In genomic region chr18:9536354-9537152, GRCh38 we compare ENCODE assay signal across 18 cellular contexts.
A peak's percentile ranks its signal among the peaks of the same experiment; 100 is the strongest.
DNase-seq lines count a peak whose midpoint lies in the region; ATAC-seq and TF ChIP-seq lines count a peak whose summit lies in the region.
"Had no signal": no experiment of that assay in that cellular context is flagged by ENCODE, and none has a peak within 500 bp of the region (broad histone marks: within the 10 kb centered on the region; RNA-seq: fewer than 3 reads in every experiment).

No MANE protein-coding gene starts in this region.

- no peak overlapping the region for H2BK12ac ChIP-seq in mesenchymal stem cell (ENCODE audit: low read length in 2 of 2)

- H3K18ac ChIP-seq in IMR-90 (ENCODE audit: low read depth, low read length), result peak overlapping the region; percentile 36; the same call in 1 of the 2 replicates
- no peak overlapping the region for H3K18ac ChIP-seq in mesenchymal stem cell (ENCODE audit: low read depth in 1 of 2, low read length in 2 of 2)

- WGBS in IMR-90 (ENCODE audit: extremely low coverage in 2 of 2, insufficient read length in 1 of 2), 2 experiments, result 96% methylated on average over 8 of the region's 24 CpGs; no CpG with 5 or more reads in 1 of the 2 experiments
- 96% methylated on average over 15 of the region's 24 CpGs for WGBS in mesenchymal stem cell

- dilution Hi-C loops in IMR-90 (cut with HindIII; ENCODE audit: low sequenced_read_pairs, unreplicated experiment), result no loop called here

- TF ChIP-seq CTCF in AG04450 (IDR thresholded peaks at IDR 0.05; ENCODE audit: low read depth, low read length) (no peak), IMR-90 (conservative IDR thresholded peaks at IDR 0.05; ENCODE audit: low read depth, low read length) (no peak), choroid plexus epithelial cell (conservative IDR thresholded peaks at IDR 0.05; ENCODE audit: low read depth, low read length) (no peak)

- H2AFZ ChIP-seq in IMR-90 (replicated peaks; ENCODE audit: low read length, poor library complexity) (no peak overlapping the region), mesenchymal stem cell (ENCODE audit: low read depth, low read length) (no peak overlapping the region)

- H2BK120ac ChIP-seq in IMR-90 (ENCODE audit: low read depth, low read length), result peak overlapping the region; percentile 63; the same call in 1 of the 2 replicates
- H2BK120ac ChIP-seq in mesenchymal stem cell (ENCODE audit: low read depth, low read length), result no peak overlapping the region

- H2BK20ac ChIP-seq in IMR-90 (ENCODE audit: low read depth, low read length), result peak overlapping the region; percentile 57; the same call in 1 of the 2 replicates

- no peak overlapping the region for H3K4me3 Mint-ChIP-seq in activated naive CD8-positive, alpha-beta T cell treated with anti-CD3 and anti-CD28 coated beads for 36 hours
- no peak overlapping the region for H3K4me3 Mint-ChIP-seq in activated T-helper 2 cell treated with anti-CD3 and anti-CD28 coated beads, Interferon-gamma antibody, Interleukin-2, Interleukin-4, amounts not matched to agents 10 μg/mL and 5 μg/mL and 100 μg/mL, durations not matched to agents 14 hours and 24 hours and 36 hours (ENCODE audit: low read depth)
- H3K4me3 Mint-ChIP-seq: activated CD4-positive, alpha-beta T cell treated with anti-CD3 and anti-CD28 coated beads for 36 hours; natural killer cell had no signal

- no peak overlapping the region for H3K9ac ChIP-seq in IMR-90 (ENCODE audit: low read depth, low read length)
- H3K9ac ChIP-seq in mesenchymal stem cell (ENCODE audit: low read length), result peak overlapping the region; percentile 74

- no peak for TF ChIP-seq RAD21 in IMR-90 (IDR thresholded peaks at IDR 0.05; ENCODE audit: low read length)

- no peaks in the 10 kb centered on the region for H4K20me1 ChIP-seq in IMR-90 (ENCODE audit: insufficient read depth, low read length)

- H3K9me3 ChIP-seq in AG04450 (ENCODE audit: control insufficient read depth, insufficient read depth, low read length) (peaks cover 9% of the 10 kb centered on the region), IMR-90 (ENCODE audit: control insufficient read depth, insufficient read depth, low read length) (no peaks in the 10 kb centered on the region), mesenchymal stem cell (ENCODE audit: control insufficient read depth, low read length) (no peaks in the 10 kb centered on the region)
- H3K9me3 ChIP-seq: psoas muscle had no signal

- peaks cover 12 to 42% of the 10 kb centered on the region in 2 experiments for H3K79me1 ChIP-seq in IMR-90 (ENCODE audit: low read depth in 1 of 2, low read length in 2 of 2)
- peaks cover 10% of the 10 kb centered on the region for H3K79me1 ChIP-seq in mesenchymal stem cell (replicated peaks; ENCODE audit: low read length, poor library complexity, severe bottlenecking)

- no peak for ATAC-seq in IMR-90 (ENCODE audit: low read depth)
- ATAC-seq: activated CD4-positive, alpha-beta T cell treated with anti-CD3 and anti-CD28 coated beads for 36 hours; natural killer cell; psoas muscle; stimulated activated naive CD8-positive, alpha-beta T cell treated with anti-CD3 and anti-CD28 coated beads, Interleukin-15, Interleukin-2, amounts not matched to agents 100 U/mL and 50 U/mL, for 24 hours had no signal

- H3K36me3 ChIP-seq in IMR-90 (ENCODE audit: control insufficient read depth, insufficient read depth, low read length) (peaks cover 39% of the 10 kb centered on the region), mesenchymal stem cell (ENCODE audit: control insufficient read depth in 1 of 2, insufficient read depth in 2 of 2, low read depth in 1 of 2, low read length in 2 of 2) (peaks cover 47 to 61% of the 10 kb centered on the region in 2 experiments)

- in situ Hi-C loops in IMR-90 (cut with MboI; ENCODE audit: low sequenced_read_pairs), result no loop called here

- intact Hi-C loops in IMR-90 (cut with micrococcal nuclease), result no loop called here
- intact Hi-C loops in activated T-helper 2 cell treated with anti-CD3 and anti-CD28 coated beads, Interferon-gamma antibody, Interleukin-2, Interleukin-4, amounts not matched to agents 10 μg/mL and 5 μg/mL and 100 μg/mL, durations not matched to agents 14 hours and 24 hours and 36 hours (cut with micrococcal nuclease), result no loop called here

- H3K4me1 Mint-ChIP-seq in activated naive CD8-positive, alpha-beta T cell treated with anti-CD3 and anti-CD28 coated beads for 36 hours, result no peaks in the 10 kb centered on the region
- no peaks in the 10 kb centered on the region for H3K4me1 Mint-ChIP-seq in activated T-helper 2 cell treated with anti-CD3 and anti-CD28 coated beads, Interferon-gamma antibody, Interleukin-2, Interleukin-4, amounts not matched to agents 10 μg/mL and 5 μg/mL and 100 μg/mL, durations not matched to agents 14 hours and 24 hours and 36 hours (ENCODE audit: low read depth)
- H3K4me1 Mint-ChIP-seq: activated CD4-positive, alpha-beta T cell treated with anti-CD3 and anti-CD28 coated beads for 36 hours; natural killer cell had no signal

- H2BK15ac ChIP-seq in IMR-90 (ENCODE audit: low read depth, low read length), result peak overlapping the region; percentile 51; the same call in 1 of the 3 replicates
- no peak overlapping the region for H2BK15ac ChIP-seq in mesenchymal stem cell (ENCODE audit: low read depth, poor library complexity, severe bottlenecking)

- peaks cover 27% of the 10 kb centered on the region for H3K9me1 ChIP-seq in IMR-90 (ENCODE audit: insufficient read depth, low read length)

- BruUV-seq in IMR-90 (replicated peaks; lab: Mats Ljungman, UMichigan), result TSS peak; percentile 88

- H4K91ac ChIP-seq in IMR-90 (ENCODE audit: insufficient read depth, low read depth, low read length), result peak overlapping the region; percentile 12; the same call in 1 of the 2 replicates
- no peak overlapping the region for H4K91ac ChIP-seq in mesenchymal stem cell (ENCODE audit: low read length)

- H3K27ac ChIP-seq in AG04450 (ENCODE audit: low read depth, low read length) (peak overlapping the region; percentile 39), IMR-90 (ENCODE audit: insufficient read depth, low read length) (peak overlapping the region; percentile 56), mesenchymal stem cell (ENCODE audit: low read length, poor library complexity, severe bottlenecking) (no peak overlapping the region)
- H3K27ac ChIP-seq: psoas muscle had no signal

- no peak for TF ChIP-seq POLR2A in IMR-90 (IDR thresholded peaks at IDR 0.05; ENCODE audit: low read depth, low read length)

- H3K4me1 ChIP-seq in IMR-90 (ENCODE audit: control insufficient read depth, insufficient read depth, low read length) (peaks cover 35% of the 10 kb centered on the region), mesenchymal stem cell (ENCODE audit: control insufficient read depth, insufficient read depth, low read depth, low read length) (peaks cover 12% of the 10 kb centered on the region)
- H3K4me1 ChIP-seq: psoas muscle had no signal

- H4K5ac ChIP-seq in IMR-90 (ENCODE audit: low read depth, low read length), result peak overlapping the region; percentile 39; the same call in 1 of the 2 replicates

- H3K4me3 ChIP-seq in AG04450 (ENCODE audit: low read depth, low read length) (no peak overlapping the region), IMR-90 (ENCODE audit: insufficient read depth, low read depth, low read length) (no peak overlapping the region), choroid plexus epithelial cell (ENCODE audit: low read depth, low read length) (no peak overlapping the region), mesenchymal stem cell (ENCODE audit: insufficient read depth in 1 of 2, low read depth in 1 of 2, low read length in 2 of 2) (peak overlapping the region in 1 of 2 experiments; percentile 63)
- H3K4me3 ChIP-seq: psoas muscle had no signal

- no peak overlapping the region; the same call in 1 of the 2 replicates for H3K14ac ChIP-seq in IMR-90 (replicated peaks; ENCODE audit: low read depth, low read length)
- H3K14ac ChIP-seq in mesenchymal stem cell (ENCODE audit: low read length in 2 of 2), result no peak overlapping the region

- H3K4me2 ChIP-seq in IMR-90 (ENCODE audit: low read depth, low read length) (no peak overlapping the region), mesenchymal stem cell (ENCODE audit: low read length, poor library complexity, severe bottlenecking) (no peak overlapping the region)

- no peaks in the 10 kb centered on the region for H3K9me3 Mint-ChIP-seq in activated naive CD8-positive, alpha-beta T cell treated with anti-CD3 and anti-CD28 coated beads for 36 hours
- H3K9me3 Mint-ChIP-seq in activated T-helper 2 cell treated with anti-CD3 and anti-CD28 coated beads, Interferon-gamma antibody, Interleukin-2, Interleukin-4, amounts not matched to agents 10 μg/mL and 5 μg/mL and 100 μg/mL, durations not matched to agents 14 hours and 24 hours and 36 hours, result no peaks in the 10 kb centered on the region
- H3K9me3 Mint-ChIP-seq: natural killer cell had no signal

- no peaks in the 10 kb centered on the region for H3K27me3 Mint-ChIP-seq in activated naive CD8-positive, alpha-beta T cell treated with anti-CD3 and anti-CD28 coated beads for 36 hours
- no peaks in the 10 kb centered on the region for H3K27me3 Mint-ChIP-seq in activated T-helper 2 cell treated with anti-CD3 and anti-CD28 coated beads, Interferon-gamma antibody, Interleukin-2, Interleukin-4, amounts not matched to agents 10 μg/mL and 5 μg/mL and 100 μg/mL, durations not matched to agents 14 hours and 24 hours and 36 hours (ENCODE audit: low read depth)
- H3K27me3 Mint-ChIP-seq: activated CD4-positive, alpha-beta T cell treated with anti-CD3 and anti-CD28 coated beads for 36 hours had no signal

- H3K23ac ChIP-seq in IMR-90 (ENCODE audit: low read depth, low read length) (0 out of 2 replicates have a peak overlapping the region, but pooled peaks have one; percentile 17), mesenchymal stem cell (ENCODE audit: low read length in 2 of 2) (no peak overlapping the region)

- H2AK9ac ChIP-seq in IMR-90 (replicated peaks; ENCODE audit: low read depth, low read length, poor library complexity), result peak overlapping the region; percentile 86

- H3K4ac ChIP-seq in IMR-90 (ENCODE audit: low read depth, low read length) (peak overlapping the region; percentile 61), mesenchymal stem cell (ENCODE audit: low read depth in 1 of 2, low read length in 2 of 2) (no peak overlapping the region)

- peak overlapping the region; percentile 1 to 67; a peak in 2 of 4 replicates for H4K8ac ChIP-seq in IMR-90 (ENCODE audit: low read depth in 2 of 2, low read length in 2 of 2)
- no peak overlapping the region for H4K8ac ChIP-seq in mesenchymal stem cell (ENCODE audit: low read length)

- CTCF ChIA-PET in AG04450 (lab: Charles Lee) (no interaction called here), IMR-90 (lab: Yijun Ruan, JAX) (no interaction called here)

- H2BK5ac ChIP-seq in IMR-90 (ENCODE audit: low read depth, low read length, poor library complexity, severe bottlenecking) (peak overlapping the region; percentile 73), mesenchymal stem cell (ENCODE audit: low read depth, low read length, poor library complexity, severe bottlenecking) (no peak overlapping the region)

- H3K27ac Mint-ChIP-seq in activated naive CD8-positive, alpha-beta T cell treated with anti-CD3 and anti-CD28 coated beads for 36 hours, result no peak overlapping the region
- H3K27ac Mint-ChIP-seq in activated T-helper 2 cell treated with anti-CD3 and anti-CD28 coated beads, Interferon-gamma antibody, Interleukin-2, Interleukin-4, amounts not matched to agents 10 μg/mL and 5 μg/mL and 100 μg/mL, durations not matched to agents 14 hours and 24 hours and 36 hours, result no peak overlapping the region
- H3K27ac Mint-ChIP-seq: activated CD4-positive, alpha-beta T cell treated with anti-CD3 and anti-CD28 coated beads for 36 hours; natural killer cell had no signal

- H3K56ac ChIP-seq in IMR-90 (ENCODE audit: extremely low read depth, insufficient read depth, low read length), result no peak overlapping the region

- peaks cover 12% of the 10 kb centered on the region for H3K36me3 Mint-ChIP-seq in activated naive CD8-positive, alpha-beta T cell treated with anti-CD3 and anti-CD28 coated beads for 36 hours
- H3K36me3 Mint-ChIP-seq in activated T-helper 2 cell treated with anti-CD3 and anti-CD28 coated beads, Interferon-gamma antibody, Interleukin-2, Interleukin-4, amounts not matched to agents 10 μg/mL and 5 μg/mL and 100 μg/mL, durations not matched to agents 14 hours and 24 hours and 36 hours (ENCODE audit: low read depth), result peaks cover 35% of the 10 kb centered on the region

- DNase-seq in AG04450 (ENCODE audit: low read depth, low spot score) (no peak), IMR-90 (peak; percentile 61), choroid plexus epithelial cell (ENCODE audit: low read depth) (peak; percentile 23), mesenchymal stem cell (no peak), Ammon's horn (ENCODE audit: low spot score) (no peak)
- no peak for DNase-seq in activated naive CD8-positive, alpha-beta T cell treated with anti-CD3 and anti-CD28 coated beads for 36 hours
- no peak for DNase-seq in activated CD4-positive, alpha-beta T cell treated with anti-CD3 and anti-CD28 coated beads for 48 hours
- no peak for DNase-seq in activated T-helper 2 cell treated with anti-CD3 and anti-CD28 coated beads, Interferon-gamma antibody, Interleukin-2, Interleukin-4, amounts not matched to agents 10 μg/mL and 5 μg/mL and 100 μg/mL, durations not matched to agents 14 hours and 24 hours and 36 hours (ENCODE audit: low spot score)
- DNase-seq: activated CD4-positive, alpha-beta T cell treated with anti-CD3 and anti-CD28 coated beads for 36 hours; activated CD8-positive, alpha-beta memory T cell treated with anti-CD3 and anti-CD28 coated beads, Interleukin-2, amount 50 U/mL, for 48 hours; activated naive CD4-positive, alpha-beta T cell treated with Interleukin-2 at 50 U/mL for 16 hours; effector CD4-positive, alpha-beta T cell; Kasumi-1; natural killer cell; NCI-H146; NCI-H226; stimulated activated naive CD8-positive, alpha-beta T cell treated with anti-CD3 and anti-CD28 coated beads, Interleukin-15, Interleukin-2, amounts not matched to agents 100 U/mL and 50 U/mL, for 24 hours had no signal

- H3K27me3 ChIP-seq in AG04450 (ENCODE audit: control insufficient read depth, insufficient read depth, low read length), result no peaks in the 10 kb centered on the region
- H3K27me3 ChIP-seq in IMR-90 (ENCODE audit: control insufficient read depth, insufficient read depth, low read length), result no peaks in the 10 kb centered on the region
- no peaks in the 10 kb centered on the region for H3K27me3 ChIP-seq in mesenchymal stem cell (ENCODE audit: control insufficient read depth in 1 of 2, insufficient read depth in 1 of 2, low read length in 2 of 2)

- POLR2A ChIA-PET in AG04450 (lab: Yijun Ruan, JAX) (no interaction called here), IMR-90 (lab: Charles Lee; ENCODE audit: unreplicated experiment) (no interaction called here)

- H2AK5ac ChIP-seq in IMR-90 (ENCODE audit: low read depth, low read length) (peak overlapping the region; percentile 88), mesenchymal stem cell (ENCODE audit: low read length, severe bottlenecking) (no peak overlapping the region)

Comparison
In these comparisons a context has a peak if more than half of its experiments do, and no peak if none do; other contexts are left out.
1. DNase-seq: peak in IMR-90 (single experiment) and choroid plexus epithelial cell (single experiment); none in AG04450 (single experiment), mesenchymal stem cell (single experiment), Ammon's horn (single experiment), activated naive CD8-positive, alpha-beta T cell treated with anti-CD3 and anti-CD28 coated beads for 36 hours (single experiment), activated CD4-positive, alpha-beta T cell treated with anti-CD3 and anti-CD28 coated beads for 48 hours (single experiment) and activated T-helper 2 cell treated with anti-CD3 and anti-CD28 coated beads, Interferon-gamma antibody, Interleukin-2, Interleukin-4, amounts not matched to agents 10 μg/mL and 5 μg/mL and 100 μg/mL, durations not matched to agents 14 hours and 24 hours and 36 hours (single experiment).